Comparison of ENCODE assay signal across 8 cellular contexts in the genomic region with DNA sequence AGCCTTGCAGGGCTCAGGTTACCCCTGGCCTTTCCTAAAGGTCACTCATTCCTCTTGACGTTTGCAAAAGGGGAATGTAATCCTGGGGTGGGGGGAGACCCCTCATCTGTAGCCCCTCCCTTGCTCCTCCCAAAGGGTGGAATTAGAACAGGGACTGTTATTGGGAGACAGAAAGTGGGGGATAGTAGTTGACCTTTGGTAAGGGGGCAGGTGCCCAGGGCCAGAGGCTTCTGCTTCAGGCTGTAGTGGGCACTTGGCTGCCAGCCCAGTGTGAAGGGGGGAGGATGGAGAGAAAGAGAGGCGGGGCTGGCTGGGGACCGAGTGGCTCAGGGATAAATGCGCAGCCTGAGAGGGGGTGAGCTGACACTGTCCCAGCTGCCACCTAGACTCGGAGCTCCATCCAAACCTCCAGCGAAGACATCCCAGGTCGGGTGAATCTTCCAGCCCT. TPM values are rescaled to one million over a fixed set of nuclear protein-coding genes. Genes with fewer than 3 reads are reported as not detected.
A peak's percentile ranks its signal among the peaks of the same experiment; 100 is the strongest.
DNase-seq lines count a peak whose midpoint lies in the region; ATAC-seq, FAIRE-seq and TF ChIP-seq lines count a peak whose summit lies in the region.

Gene ENO3, plus strand, starts transcription at position 363 of the 448 bp plus-strand sequence. CDS start 711 bp downstream, outside the sequence.

- TF ChIP-seq RAD21 in GM12878 (IDR thresholded peaks at IDR 0.05; ENCODE audit: insufficient read depth, low read depth, low read length) = no peak

- no peaks in the 10 kb centered on the region for H3K9me2 ChIP-seq in Karpas-422 (replicated peaks; ENCODE audit: insufficient read depth, low read length)

- H3K4me2 ChIP-seq in Karpas-422 (ENCODE audit: low read depth, low read length, poor library complexity, severe bottlenecking) = peak within 1 kb of the TSS; percentile 98
- peak within 1 kb of the TSS; percentile 93 for H3K4me2 ChIP-seq in GM12878 (ENCODE audit: control insufficient read depth, insufficient read depth)

- BruUV-seq in GM12878 (replicated peaks; lab: Mats Ljungman, UMichigan) = no TSS peak

- TF ChIP-seq EP300 in GM12878 (IDR thresholded peaks at IDR 0.05; ENCODE audit: borderline replicate concordance in 1 of 2, control insufficient read depth in 1 of 2, low read depth in 2 of 2, low read length in 2 of 2) (no peak), transverse colon (IDR thresholded peaks at IDR 0.05; ENCODE audit: low read depth) (no peak)

- TF ChIP-seq CTCF in CD8-positive, alpha-beta T cell (IDR thresholded peaks at IDR 0.05) = no peak
- TF ChIP-seq CTCF in GM12878 (IDR thresholded peaks at IDR 0.05 in 2 of 3, conservative IDR thresholded peaks at IDR 0.05 in 1 of 3; ENCODE audit: control insufficient read depth in 2 of 3, extremely low read depth in 1 of 3, insufficient read depth in 1 of 3, low read depth in 3 of 3, low read length in 3 of 3) = no peak
- no peak for TF ChIP-seq CTCF in left lung (IDR thresholded peaks at IDR 0.05)
- TF ChIP-seq CTCF in transverse colon (IDR thresholded peaks at IDR 0.05) = no peak

- no peak for DNase-seq in CD8-positive, alpha-beta T cell
- DNase-seq in Karpas-422 (peak; percentile 55), GM12878 (ENCODE audit: low read depth, low spot score) (no peak), left lung (peak in 1 of 2 donors; percentile 69), transverse colon (peak; percentile 37)
- DNase-seq in activated CD4-positive, CD25-positive, alpha-beta regulatory T cell (lab: John Stamatoyannopoulos, UW) = no peak

- TF ChIP-seq POLR2A in GM12878 (IDR thresholded peaks at IDR 0.05; ENCODE audit: low read depth, low read length) (no peak), transverse colon (IDR thresholded peaks at IDR 0.05) (no peak)

- H3K4me3 Mint-ChIP-seq in CD8-positive, alpha-beta T cell = peak within 1 kb of the TSS; percentile 80

- FAIRE-seq in GM12878 (lab: Jason Lieb, UNC) = no peak

- H3K4me3 ChIP-seq in CD8-positive, alpha-beta T cell (ENCODE audit: low read depth, low read length) = peak within 1 kb of the TSS; percentile 48
- peak within 1 kb of the TSS; percentile 99 for H3K4me3 ChIP-seq in Karpas-422 (ENCODE audit: low read length)
- peak within 1 kb of the TSS; percentile 72 for H3K4me3 ChIP-seq in GM12878
- peak within 1 kb of the TSS; percentile 87 to 100 for H3K4me3 ChIP-seq in left lung
- peak within 1 kb of the TSS; percentile 33 to 92 (median 64) for H3K4me3 ChIP-seq in transverse colon

- in situ Hi-C loops in GM12878 (cut with MboI) = no loop called here
- in situ Hi-C loops in transverse colon (cut with MboI; ENCODE audit: low pct_ligation_motif_present in 1 of 4, low pct_unique_long_range_greater_than_20kb in 1 of 4, low sequenced_read_pairs in 3 of 4) = no loop called here

- H2AFZ ChIP-seq in Karpas-422 (ENCODE audit: low read length) = no peak within 1 kb of the TSS
- peak within 1 kb of the TSS; percentile 72 for H2AFZ ChIP-seq in GM12878 (ENCODE audit: control insufficient read depth, low read depth, low read length)

- H3K27me3 Mint-ChIP-seq in CD8-positive, alpha-beta T cell (ENCODE audit: low read depth) = no peaks in the 10 kb centered on the region

- H3K27me3 ChIP-seq in CD8-positive, alpha-beta T cell (ENCODE audit: insufficient read depth, low read length) = no peaks in the 10 kb centered on the region
- H3K27me3 ChIP-seq in Karpas-422 (ENCODE audit: low read length) (no peaks in the 10 kb centered on the region), GM12878 (replicated peaks in 1 of 2; ENCODE audit: control insufficient read depth in 2 of 2, insufficient read depth in 2 of 2, low read length in 1 of 2) (no peaks in the 10 kb centered on the region), left lung (no peaks in the 10 kb centered on the region), transverse colon (no peaks in the 10 kb centered on the region)

- H3K4me1 Mint-ChIP-seq in CD8-positive, alpha-beta T cell (ENCODE audit: low read depth) = peaks cover 26% of the 10 kb centered on the region

- 24% methylated on average over 7 of the region's 7 CpGs for WGBS in GM12878 (ENCODE audit: insufficient coverage, insufficient replicate concordance, low lambda C conversion rate, missing lambda C conversion rate)
- 42 to 52% methylated on average over 3 to 7 of the region's 7 CpGs for WGBS in transverse colon (ENCODE audit: low coverage in 1 of 2), 2 donors

- H3K27ac ChIP-seq in CD8-positive, alpha-beta T cell (ENCODE audit: low read depth, low read length) = no peak within 1 kb of the TSS
- peak within 1 kb of the TSS; percentile 98 for H3K27ac ChIP-seq in Karpas-422 (ENCODE audit: low read length)
- peak within 1 kb of the TSS; percentile 85 for H3K27ac ChIP-seq in GM12878 (ENCODE audit: control insufficient read depth, insufficient read depth)
- peak within 1 kb of the TSS; percentile 99 to 100 for H3K27ac ChIP-seq in left lung
- H3K27ac ChIP-seq in transverse colon = peak within 1 kb of the TSS; percentile 95 to 100 (median 100)

- RAD21 ChIA-PET in GM12878 (lab: Charles Lee; ENCODE audit: unreplicated experiment) = interaction anchor here (2.0 to 9.8 kb wide), 2 partner anchors 10 to 15 kb away, joined by 7 to 73 read pairs; partner anchors contain the start of genes RNF167, SLC25A11 and SPAG7

- POLR2A ChIA-PET in CD8-positive, alpha-beta T cell (lab: Charles Lee) = interaction anchor here (0.6 to 10.5 kb wide), 6 partner anchors 9 to 426 kb away, joined by 3 to 175 read pairs (median 8); partner anchors contain the start of genes RNF167, SLC25A11, SLC52A1 and SPAG7
- POLR2A ChIA-PET in GM12878 (lab: Charles Lee) = interaction anchor here (0.7 to 17.5 kb wide), 6 partner anchors 9 to 333 kb away, joined by 3 to 272 read pairs (median 4); partner anchors contain the start of genes RNF167, SLC25A11 and SPAG7

- no peak for ATAC-seq in CD8-positive, alpha-beta T cell
- ATAC-seq in GM12878 (no peak), left lung (no peak), GM21723 (IDR thresholded peaks at IDR 0.05; ENCODE audit: unreplicated experiment) (no peak), GM21367 (IDR thresholded peaks at IDR 0.05; ENCODE audit: unreplicated experiment) (no peak)

- SMC1A ChIA-PET in GM12878 (lab: Charles Lee; ENCODE audit: uncharacterized antibody, unreplicated experiment) = interaction anchor here (1.0 to 3.4 kb wide), 3 partner anchors 11 to 16 kb away, joined by 3 to 24 read pairs (median 12); partner anchors contain the start of genes RNF167, SLC25A11 and SPAG7

- CTCF ChIA-PET in CD8-positive, alpha-beta T cell (lab: Charles Lee) = interaction anchor here (1.2 to 1.4 kb wide), 2 partner anchors 16 to 42 kb away, joined by 4 to 5 read pairs; partner anchors contain the start of gene SPAG7
- CTCF ChIA-PET in GM12878 (lab: Yijun Ruan, JAX) = interaction anchor here (1.6 to 3.4 kb wide), 5 partner anchors 12 to 111 kb away, joined by 4 to 23 read pairs (median 8); partner anchors contain the start of genes RNF167, SLC25A11 and SPAG7

- intact Hi-C loops in CD8-positive, alpha-beta T cell (cut with DNase I, micrococcal nuclease) = no loop called here
- intact Hi-C loops in GM12878 (cut with micrococcal nuclease; ENCODE audit: unreplicated experiment) = no loop called here
- intact Hi-C loops in left lung (cut with DNase I) = no loop called here
- intact Hi-C loops in transverse colon (cut with DNase I; ENCODE audit: low total_unique reads) = no loop called here

- H3K9me3 ChIP-seq in CD8-positive, alpha-beta T cell (ENCODE audit: low read length) = no peaks in the 10 kb centered on the region
- H3K9me3 ChIP-seq in Karpas-422 (ENCODE audit: low read length) (no peaks in the 10 kb centered on the region), GM12878 (replicated peaks; ENCODE audit: control insufficient read depth, insufficient read depth, low read length) (no peaks in the 10 kb centered on the region), left lung (no peaks in the 10 kb centered on the region), transverse colon (no peaks in the 10 kb centered on the region)

- H3K9me3 Mint-ChIP-seq in CD8-positive, alpha-beta T cell = no peaks in the 10 kb centered on the region

- peaks cover 11% of the 10 kb centered on the region for H3K36me3 ChIP-seq in CD8-positive, alpha-beta T cell (ENCODE audit: insufficient read depth, low read length)
- H3K36me3 ChIP-seq in Karpas-422 (ENCODE audit: insufficient read depth, low read length) = peaks cover 16% of the 10 kb centered on the region
- peaks cover 8 to 9% of the 10 kb centered on the region in 2 experiments for H3K36me3 ChIP-seq in GM12878 (ENCODE audit: control insufficient read depth in 2 of 2, insufficient read depth in 2 of 2, low read length in 1 of 2)
- peaks cover 0 to 16% of the 10 kb centered on the region in 2 donors for H3K36me3 ChIP-seq in left lung
- H3K36me3 ChIP-seq in transverse colon = no peaks in the 10 kb centered on the region

- H4K20me1 ChIP-seq in Karpas-422 (ENCODE audit: insufficient read depth, low read depth, low read length) = peaks cover 22% of the 10 kb centered on the region
- peaks cover 5% of the 10 kb centered on the region; the same call in 1 of the 2 replicates for H4K20me1 ChIP-seq in GM12878 (ENCODE audit: control insufficient read depth, insufficient read depth)

- H3K4me1 ChIP-seq in CD8-positive, alpha-beta T cell (ENCODE audit: insufficient read depth, low read length) = peaks cover 19% of the 10 kb centered on the region
- H3K4me1 ChIP-seq in Karpas-422 (ENCODE audit: low read length) (peaks cover 39% of the 10 kb centered on the region), GM12878 (ENCODE audit: control insufficient read depth, insufficient read depth, low read length) (peaks cover 17% of the 10 kb centered on the region), left lung (peaks cover 11 to 33% of the 10 kb centered on the region in 2 donors), transverse colon (peaks cover 16 to 40% (median 22%) of the 10 kb centered on the region in 4 donors)

- peak within 1 kb of the TSS; percentile 94 for H3K9ac ChIP-seq in Karpas-422 (ENCODE audit: low read length)
- peak within 1 kb of the TSS; percentile 97 for H3K9ac ChIP-seq in GM12878 (ENCODE audit: control insufficient read depth, insufficient read depth, low read length)

- H3K79me2 ChIP-seq in Karpas-422 (ENCODE audit: low read length) (peaks cover 32% of the 10 kb centered on the region), GM12878 (ENCODE audit: control insufficient read depth, insufficient read depth, low read length) (peaks cover 40% of the 10 kb centered on the region)

- H3K36me3 Mint-ChIP-seq in CD8-positive, alpha-beta T cell = peaks cover 18% of the 10 kb centered on the region

- peak within 1 kb of the TSS; percentile 89 for H3K27ac Mint-ChIP-seq in CD8-positive, alpha-beta T cell

RNA-seq across cellular contexts. Expression of gene ENO3, which starts in this region (rescaled TPM):
- 10 to 100 TPM; 17.6 to 18.5 TPM for total RNA-seq in CD8-positive, alpha-beta T cell
- 31.1 and 31.6 TPM in 2 replicates for total RNA-seq in Karpas-422 (2014; rRNA removed; shearing (Covaris generic); ENCODE audit: low replicate concordance)
- 24.4 and 27.3 TPM in 2 replicates for total RNA-seq in GM12878 (2013; cell fraction: nucleolus; rRNA removed)
- 10.4 and 11.1 TPM in 2 replicates for total RNA-seq in GM12878 (2014; rRNA removed)
- total RNA-seq in GM12878 (2014; rRNA removed; fragmentation: Illumina TruSeq; extraction: Trizol) = 9.7 and 10.4 TPM in 2 replicates
- total RNA-seq in GM12878 (2021) = 24.4 and 28.4 TPM in 2 replicates
- 43.3 TPM for polyA plus RNA-seq in GM12878 (2011; ENCODE audit: low read depth)
- polyA plus RNA-seq in GM12878 (2011; rRNA removed) = 19.8 and 25.6 TPM in 2 replicates
- 24.3 and 32.1 TPM in 2 replicates for polyA plus RNA-seq in GM12878 (2011; cell fraction: cytosol; rRNA removed)
- 316 and 330 TPM in 2 replicates for polyA plus RNA-seq in GM12878 (2011; cell fraction: nucleus; rRNA removed)
- 39.6 and 43.1 TPM in 2 replicates for polyA plus RNA-seq in GM12878 (2012)
- polyA plus RNA-seq in GM12878 (2014; fragmentation: Illumina TruSeq; extraction: Trizol) = 9.0 and 15.2 TPM in 2 replicates
- 10 to 100 TPM in 1 of 2 experiments, 1 to 10 TPM in 1; 6.8 to 14.5 TPM for polyA plus RNA-seq in GM12878 (2014; fragmentation: Nextera tagmentation; extraction: Ambion mirVana)
- 26.3 and 31.5 TPM in 2 replicates for polyA plus RNA-seq in GM12878 (2014; rRNA removed)
- polyA plus RNA-seq in GM12878 (2016; fragmentation: Nextera tagmentation; extraction: Ambion mirVana) = 10 to 100 TPM; 18.8 to 19.7 TPM
- 8.6 and 14.5 TPM in 2 replicates for polyA minus RNA-seq in GM12878 (2011; rRNA and poly(A)+ RNA removed)
- 7.9 and 9.0 TPM in 2 replicates for polyA minus RNA-seq in GM12878 (2011; cell fraction: cytosol; rRNA and poly(A)+ RNA removed)
- 23.0 and 30.4 TPM in 2 replicates for polyA minus RNA-seq in GM12878 (2011; cell fraction: nucleus; rRNA and poly(A)+ RNA removed)
- 10 to 100 TPM; 15.0 to 15.9 TPM for total RNA-seq in left lung
- 100 to 1,000 TPM in 1 of 4 donors, 10 to 100 TPM in 1, 1 to 10 TPM in 2; 2.5 to 211 (median 12.9) TPM for total RNA-seq in transverse colon

Comparison
In these comparisons a context has a peak if more than half of its experiments do, and no peak if none do; other contexts are left out.
1. DNase-seq: peak in Karpas-422 (single experiment) and transverse colon (single experiment); none in CD8-positive, alpha-beta T cell (0 of 7), GM12878 (single experiment) and activated CD4-positive, CD25-positive, alpha-beta regulatory T cell (0 of 4).
2. H3K4me3 ChIP-seq: peak in every context shown above with its lines; median percentile 99 in Karpas-422; 94 in left lung; 72 in GM12878; 64 in transverse colon; 48 in CD8-positive, alpha-beta T cell.